In the genomic region with DNA sequence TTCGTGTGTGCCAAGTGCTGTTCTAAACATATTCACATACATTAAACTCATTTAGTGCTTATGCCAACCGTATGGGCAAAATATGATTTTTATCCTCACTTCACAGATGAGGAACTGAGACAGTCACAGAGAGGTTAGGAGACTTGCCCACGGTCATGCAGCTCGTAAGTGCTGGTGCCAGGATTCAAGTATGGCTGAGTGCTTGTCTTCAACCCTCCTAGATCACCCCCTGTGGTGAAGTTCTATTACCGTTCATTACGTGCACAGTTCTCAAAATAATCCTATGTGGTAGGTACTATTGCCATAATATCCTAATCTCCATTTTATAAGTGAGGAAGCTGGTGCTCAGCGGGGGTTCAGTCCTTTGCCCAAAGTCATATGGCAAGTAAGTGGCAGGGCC, we compare ENCODE assay signal across 9 cellular contexts. TPM values are rescaled to one million over a fixed set of nuclear protein-coding genes. Genes with fewer than 3 reads are reported as not detected.
DNase-seq lines count a peak whose midpoint lies in the region; ATAC-seq, FAIRE-seq and TF ChIP-seq lines count a peak whose summit lies in the region.
"Had no signal": no experiment of that assay in that cellular context is flagged by ENCODE, and none has a peak within 500 bp of the region (broad histone marks: within the 10 kb centered on the region; RNA-seq: fewer than 3 reads in every experiment).

No MANE protein-coding gene starts in this region.

- H2AFZ ChIP-seq in GM23248 = no peak overlapping the region

- H3K9me3 ChIP-seq in A673 (ENCODE audit: low read depth, low read length, poor library complexity, severe bottlenecking) (no peaks in the 10 kb centered on the region), GM23248 (ENCODE audit: low read depth) (no peaks in the 10 kb centered on the region), body of pancreas (no peaks in the 10 kb centered on the region)

- H3K27me3 ChIP-seq in A673 (replicated peaks; ENCODE audit: insufficient read depth, low read depth, low read length, poor library complexity) = no peaks in the 10 kb centered on the region
- H3K27me3 ChIP-seq in GM23248 (replicated peaks; ENCODE audit: insufficient read depth) = no peaks in the 10 kb centered on the region
- no peaks in the 10 kb centered on the region for H3K27me3 ChIP-seq in body of pancreas

- ATAC-seq in memory B cell (ENCODE audit: low read depth) = no peak
- ATAC-seq in HG03520 (IDR thresholded peaks at IDR 0.05; ENCODE audit: unreplicated experiment) = no peak
- ATAC-seq in body of pancreas = no peak

- no peaks in the 10 kb centered on the region for H3F3A ChIP-seq in GM23248 (ENCODE audit: insufficient read depth)

- no peaks in the 10 kb centered on the region for H3K9me3 Mint-ChIP-seq in activated naive CD8-positive, alpha-beta T cell treated with anti-CD3 and anti-CD28 coated beads for 36 hours
- no peaks in the 10 kb centered on the region for H3K9me3 Mint-ChIP-seq in memory B cell

- peak overlapping the region; percentile 94 for H3K4me3 Mint-ChIP-seq in activated naive CD8-positive, alpha-beta T cell treated with anti-CD3 and anti-CD28 coated beads for 36 hours
- H3K4me3 Mint-ChIP-seq in memory B cell = peak overlapping the region; percentile 74

- no peaks in the 10 kb centered on the region for H3K9me2 ChIP-seq in GM23248 (ENCODE audit: insufficient read depth)

- peaks cover 22% of the 10 kb centered on the region for H3K4me1 ChIP-seq in A673 (ENCODE audit: insufficient read depth, low read length, poor library complexity, severe bottlenecking)
- H3K4me1 ChIP-seq in GM23248 (ENCODE audit: insufficient read depth) = peaks cover 15% of the 10 kb centered on the region
- H3K4me1 ChIP-seq in body of pancreas = peaks cover 33% of the 10 kb centered on the region

- POLR2A ChIA-PET in A673 (lab: Charles Lee; ENCODE audit: low non-redundant PET) = no interaction called here

- in situ Hi-C loops in GM23248 (cut with MboI) = no loop called here

- TF ChIP-seq POLR2A in body of pancreas (IDR thresholded peaks at IDR 0.05) = no peak

- no TSS peak for BruUV-seq in A673 (replicated peaks; lab: Mats Ljungman, UMichigan)

- 71 to 74% methylated on average over 7 of the region's 7 CpGs for WGBS in GM23248 (ENCODE audit: low coverage in 1 of 2, low lambda C conversion rate in 2 of 2, missing lambda C conversion rate in 2 of 2), 2 experiments
- WGBS in body of pancreas, 2 donors = 49 to 50% methylated on average over 7 of the region's 7 CpGs

- H4K20me1 ChIP-seq in GM23248 (ENCODE audit: insufficient read depth) = no peaks in the 10 kb centered on the region

- intact Hi-C loops in A673 (cut with micrococcal nuclease; ENCODE audit: unreplicated experiment) (no loop called here), body of pancreas (cut with DNase I) (no loop called here)

- H3K27me3 Mint-ChIP-seq in activated naive CD8-positive, alpha-beta T cell treated with anti-CD3 and anti-CD28 coated beads for 36 hours = no peaks in the 10 kb centered on the region
- no peaks in the 10 kb centered on the region for H3K27me3 Mint-ChIP-seq in memory B cell

- peak overlapping the region; percentile 69 for H3K27ac ChIP-seq in A673 (ENCODE audit: low read depth, low read length, poor library complexity, severe bottlenecking)
- peak overlapping the region; percentile 53; the same call in 1 of the 2 replicates for H3K27ac ChIP-seq in GM23248
- no peak overlapping the region for H3K27ac ChIP-seq in body of pancreas

- H3K36me3 Mint-ChIP-seq in activated naive CD8-positive, alpha-beta T cell treated with anti-CD3 and anti-CD28 coated beads for 36 hours = peaks cover 36% of the 10 kb centered on the region
- H3K36me3 Mint-ChIP-seq in memory B cell = peaks cover 23% of the 10 kb centered on the region

- no peak for FAIRE-seq in RCC 7860 (lab: Jason Lieb, UNC)

- H3K36me3 ChIP-seq in A673 (ENCODE audit: insufficient read depth, low read length, poor library complexity, severe bottlenecking) (peaks cover 42% of the 10 kb centered on the region), GM23248 (ENCODE audit: low read depth) (peaks cover 24% of the 10 kb centered on the region; the same call in 1 of the 2 replicates), body of pancreas (replicated peaks in 1 of 2; ENCODE audit: insufficient read depth in 1 of 2, low read depth in 2 of 2) (peaks cover 0 to 13% of the 10 kb centered on the region in 2 donors)

- H3K4me3 ChIP-seq in A673 (ENCODE audit: low read depth, low read length, poor library complexity, severe bottlenecking) (peak overlapping the region; percentile 82), GM23248 (peak overlapping the region; percentile 93), body of pancreas (no peak overlapping the region)

- peak overlapping the region; percentile 94 for H3K4me2 ChIP-seq in GM23248 (ENCODE audit: unreplicated experiment)

- DNase-seq in A673 (ENCODE audit: low spot score) (no peak), GM23248 (peak; percentile 24), memory B cell (ENCODE audit: low spot score in 2 of 2) (no peak), NCI-H1092 treated with DMSO at 0.1 percent for 48 hours (lab: John Stamatoyannopoulos, UW) (no peak), body of pancreas (no peak), RCC 7860 (ENCODE audit: low spot score) (no peak)
- DNase-seq in activated naive CD8-positive, alpha-beta T cell treated with anti-CD3 and anti-CD28 coated beads for 36 hours = no peak
- DNase-seq: T-helper 9 cell had no signal

- peaks cover 64% of the 10 kb centered on the region for H3K79me2 ChIP-seq in GM23248 (ENCODE audit: insufficient read depth)

- H3K9ac ChIP-seq in GM23248 = peak overlapping the region; percentile 94

- peak overlapping the region; percentile 85 for H3K27ac Mint-ChIP-seq in activated naive CD8-positive, alpha-beta T cell treated with anti-CD3 and anti-CD28 coated beads for 36 hours
- peak overlapping the region; percentile 55 for H3K27ac Mint-ChIP-seq in memory B cell

- TF ChIP-seq CTCF in A673 (conservative IDR thresholded peaks at IDR 0.05; ENCODE audit: low read depth, low read length) (no peak), body of pancreas (IDR thresholded peaks at IDR 0.05) (no peak)

- CTCF ChIA-PET in A673 (lab: Charles Lee) = no interaction called here

- H3K4me1 Mint-ChIP-seq in activated naive CD8-positive, alpha-beta T cell treated with anti-CD3 and anti-CD28 coated beads for 36 hours = peaks cover 28% of the 10 kb centered on the region
- H3K4me1 Mint-ChIP-seq in memory B cell = peaks cover 28% of the 10 kb centered on the region

RNA-seq across cellular contexts. Expression of a gene that starts 1.5 kb away (rescaled TPM):
- total RNA-seq in A673 (2021) (47.1 and 55.1 TPM in 2 replicates), body of pancreas (10 to 100 TPM in 1 of 2 donors, 1 to 10 TPM in 1; 9.1 to 14.8 TPM)
- 26.2 and 27.1 TPM in 2 replicates for total RNA-seq in GM23248 (2014; rRNA removed; shearing (Covaris generic))
- 20.2 and 20.6 TPM in 2 replicates for polyA plus RNA-seq in GM23248 (2016; fragmentation: Nextera tagmentation; extraction: Ambion mirVana)
- 10 to 100 TPM; 62.9 to 65.0 TPM for total RNA-seq in activated naive CD8-positive, alpha-beta T cell treated with anti-CD3 and anti-CD28 coated beads for 36 hours

RNA-seq across cellular contexts. Expression of a gene that starts 16.8 kb away (rescaled TPM):
- 476 and 573 TPM in 2 replicates for total RNA-seq in A673 (2021)
- total RNA-seq in GM23248 (2014; rRNA removed; shearing (Covaris generic)) = 481 and 529 TPM in 2 replicates
- polyA plus RNA-seq in GM23248 (2016; fragmentation: Nextera tagmentation; extraction: Ambion mirVana) = 282 and 293 TPM in 2 replicates
- 100 to 1,000 TPM; 806 to 814 TPM for total RNA-seq in activated naive CD8-positive, alpha-beta T cell treated with anti-CD3 and anti-CD28 coated beads for 36 hours
- 100 to 1,000 TPM; 262 to 356 TPM for total RNA-seq in body of pancreas

RNA-seq across cellular contexts. Expression of a gene that starts 29.0 kb away (rescaled TPM):
- total RNA-seq in A673 (2021) = 93.5 and 97.2 TPM in 2 replicates
- total RNA-seq in GM23248 (2014; rRNA removed; shearing (Covaris generic)) = 81.6 and 93.9 TPM in 2 replicates
- polyA plus RNA-seq in GM23248 (2016; fragmentation: Nextera tagmentation; extraction: Ambion mirVana) = 114 and 119 TPM in 2 replicates
- 100 to 1,000 TPM; 104 to 113 TPM for total RNA-seq in activated naive CD8-positive, alpha-beta T cell treated with anti-CD3 and anti-CD28 coated beads for 36 hours
- 100 to 1,000 TPM in 1 of 2 donors, 10 to 100 TPM in 1; 87.2 to 141 TPM for total RNA-seq in body of pancreas

RNA-seq across cellular contexts. Expression of a gene that starts 46.8 kb away (rescaled TPM):
- total RNA-seq in A673 (2021) (2.7 and 5.8 TPM in 2 replicates), body of pancreas (1 to 10 TPM in 1 of 2 donors, under 1 TPM in 1; 0.99 to 2.9 TPM)
- total RNA-seq in GM23248 (2014; rRNA removed; shearing (Covaris generic)) = not detected in 2 replicates
- polyA plus RNA-seq in GM23248 (2016; fragmentation: Nextera tagmentation; extraction: Ambion mirVana) = not detected in 2 replicates
- total RNA-seq in activated naive CD8-positive, alpha-beta T cell treated with anti-CD3 and anti-CD28 coated beads for 36 hours = 1 to 10 TPM; 1.0 to 1.2 TPM

Comparison
In these comparisons a context has a peak if more than half of its experiments do, and no peak if none do; other contexts are left out.
1. H3K27ac ChIP-seq: peak in A673 (single experiment) and GM23248 (single experiment); none in body of pancreas (0 of 4).
2. H3K4me3 ChIP-seq: peak in A673 (single experiment) and GM23248 (single experiment); none in body of pancreas (0 of 2).